8 cellular contexts compared by ENCODE assay signal in genomic region chr12:123601602-123602489, GRCh38. TPM values are rescaled to one million over a fixed set of nuclear protein-coding genes. Genes with fewer than 3 reads are reported as not detected.
A peak's percentile ranks its signal among the peaks of the same experiment; 100 is the strongest.
DNase-seq lines count a peak whose midpoint lies in the region; ATAC-seq and TF ChIP-seq lines count a peak whose summit lies in the region.

TSS of gene DDX55 (plus strand) at chr12:123602099. CDS start at chr12:123602149, 50 bp downstream.

- peak; percentile 82 for ATAC-seq in GM21528 (IDR thresholded peaks at IDR 0.05; ENCODE audit: low FRiP score, unreplicated experiment)

- DNase-seq in DMS53 treated with DMSO at 0.1 percent for 48 hours (lab: John Stamatoyannopoulos, UW; ENCODE audit: unreplicated experiment) = peak; percentile 57
- DNase-seq in RKO (ENCODE audit: low spot score) = peak; percentile 88
- peak; percentile 70 to 81 for DNase-seq in activated T-helper 1 cell treated with anti-CD3 and anti-CD28 coated beads, Interleukin-2, amount 50 U/mL, for 16 hours (ENCODE audit: low read depth in 1 of 2, low spot score in 1 of 2)
- DNase-seq in fibroblast of peridontal ligament (ENCODE audit: extremely low read depth) = peak; percentile 75

- H3K27ac Mint-ChIP-seq in IgD-negative memory B cell (peak within 1 kb of the TSS; percentile 40 to 97 (median 96)), nephron (peak within 1 kb of the TSS; percentile 26 to 92 (median 89))
- peak within 1 kb of the TSS; percentile 95 for H3K27ac Mint-ChIP-seq in stimulated activated naive CD8-positive, alpha-beta T cell treated with anti-CD3 and anti-CD28 coated beads, Interleukin-15, Interleukin-2, amounts not matched to agents 100 ng/mL and 50 ng/mL, for 24 hours

- H3K36me3 Mint-ChIP-seq in IgD-negative memory B cell (peaks cover 2% of the 10 kb centered on the region), nephron (ENCODE audit: low read depth) (peaks cover 33% of the 10 kb centered on the region)
- H3K36me3 Mint-ChIP-seq in stimulated activated naive CD8-positive, alpha-beta T cell treated with anti-CD3 and anti-CD28 coated beads, Interleukin-15, Interleukin-2, amounts not matched to agents 100 ng/mL and 50 ng/mL, for 24 hours (ENCODE audit: low read depth) = peaks cover 47% of the 10 kb centered on the region

- H3K4me1 Mint-ChIP-seq in IgD-negative memory B cell = peaks cover 13 to 23% (median 21%) of the 10 kb centered on the region in 3 donors
- H3K4me1 Mint-ChIP-seq in nephron = peaks cover 23% of the 10 kb centered on the region
- peaks cover 34% of the 10 kb centered on the region for H3K4me1 Mint-ChIP-seq in stimulated activated naive CD8-positive, alpha-beta T cell treated with anti-CD3 and anti-CD28 coated beads, Interleukin-15, Interleukin-2, amounts not matched to agents 100 ng/mL and 50 ng/mL, for 24 hours (ENCODE audit: low read depth)

- H3K9me3 Mint-ChIP-seq in IgD-negative memory B cell = no peaks in the 10 kb centered on the region
- H3K9me3 Mint-ChIP-seq in nephron = no peaks in the 10 kb centered on the region
- no peaks in the 10 kb centered on the region for H3K9me3 Mint-ChIP-seq in stimulated activated naive CD8-positive, alpha-beta T cell treated with anti-CD3 and anti-CD28 coated beads, Interleukin-15, Interleukin-2, amounts not matched to agents 100 ng/mL and 50 ng/mL, for 24 hours

- H3K4me3 Mint-ChIP-seq in IgD-negative memory B cell (peak within 1 kb of the TSS; percentile 98 to 99 (median 98)), nephron (peak within 1 kb of the TSS; percentile 81 to 96 (median 95))
- peak within 1 kb of the TSS; percentile 94 for H3K4me3 Mint-ChIP-seq in stimulated activated naive CD8-positive, alpha-beta T cell treated with anti-CD3 and anti-CD28 coated beads, Interleukin-15, Interleukin-2, amounts not matched to agents 100 ng/mL and 50 ng/mL, for 24 hours

- H3K27me3 Mint-ChIP-seq in IgD-negative memory B cell = no peaks in the 10 kb centered on the region
- H3K27me3 Mint-ChIP-seq in nephron (ENCODE audit: low read depth) = no peaks in the 10 kb centered on the region
- no peaks in the 10 kb centered on the region for H3K27me3 Mint-ChIP-seq in stimulated activated naive CD8-positive, alpha-beta T cell treated with anti-CD3 and anti-CD28 coated beads, Interleukin-15, Interleukin-2, amounts not matched to agents 100 ng/mL and 50 ng/mL, for 24 hours

- TF ChIP-seq CTCF in nephron (IDR thresholded peaks at IDR 0.05; ENCODE audit: unreplicated experiment in 3 of 3) = peak; percentile 31 to 64 (median 55)

RNA-seq across cellular contexts. Expression of gene DDX55, which starts in this region (rescaled TPM):
- polyA plus RNA-seq in IgD-negative memory B cell = 23.5 TPM

Comparison
In these comparisons a context has a peak if more than half of its experiments do, and no peak if none do; other contexts are left out.
1. Peak in every context shown above with its lines: DNase-seq and ATAC-seq.